ENCODE assay signal across 18 cellular contexts in genomic region chr2:20488782-20489181, GRCh38. TPM values are rescaled to one million over a fixed set of nuclear protein-coding genes. Genes with fewer than 3 reads are reported as not detected.
A peak's percentile ranks its signal among the peaks of the same experiment; 100 is the strongest.
DNase-seq lines count a peak whose midpoint lies in the region; ATAC-seq and TF ChIP-seq lines count a peak whose summit lies in the region.
"Had no signal": no experiment of that assay in that cellular context is flagged by ENCODE, and none has a peak within 500 bp of the region (broad histone marks: within the 10 kb centered on the region; RNA-seq: fewer than 3 reads in every experiment).

No MANE protein-coding gene starts in this region.

- H3K27me3 ChIP-seq in HUES64 (ENCODE audit: insufficient read depth, low read length) = no peaks in the 10 kb centered on the region
- H3K27me3 ChIP-seq in hepatocyte = no peaks in the 10 kb centered on the region

- H3K4me3 ChIP-seq in HUES64 (ENCODE audit: low read length) (no peak overlapping the region), hepatocyte (no peak overlapping the region)

- H3K9ac ChIP-seq in HUES64 (ENCODE audit: low read depth, low read length) = no peak overlapping the region

- no peak for TF ChIP-seq CTCF in hepatocyte (IDR thresholded peaks at IDR 0.05; ENCODE audit: poor library complexity)

- no peaks in the 10 kb centered on the region for H3K9me3 ChIP-seq in HUES64 (ENCODE audit: insufficient read depth, low read depth, low read length)
- H3K9me3 ChIP-seq in hepatocyte (ENCODE audit: low read depth) = no peaks in the 10 kb centered on the region

- H3K4me1 Mint-ChIP-seq in activated CD8-positive, alpha-beta memory T cell treated with anti-CD3 and anti-CD28 coated beads, Interleukin-2, amount 10 ng/mL, durations not matched to agents 7 days and 5 days = no peaks in the 10 kb centered on the region
- H3K4me1 Mint-ChIP-seq: activated CD4-positive, alpha-beta T cell treated with anti-CD3 and anti-CD28 coated beads, Interleukin-2, amount 10 ng/mL, durations not matched to agents 7 days and 5 days; T-cell had no signal

- H3K79me2 ChIP-seq in hepatocyte = no peaks in the 10 kb centered on the region

- H2AFZ ChIP-seq in hepatocyte = no peak overlapping the region

- no peaks in the 10 kb centered on the region for H3K9me3 Mint-ChIP-seq in activated CD8-positive, alpha-beta memory T cell treated with anti-CD3 and anti-CD28 coated beads, Interleukin-2, amount 10 ng/mL, durations not matched to agents 7 days and 5 days (ENCODE audit: low read depth)
- H3K9me3 Mint-ChIP-seq: activated CD4-positive, alpha-beta T cell treated with anti-CD3 and anti-CD28 coated beads, Interleukin-2, amount 10 ng/mL, durations not matched to agents 7 days and 5 days; stimulated activated naive CD8-positive, alpha-beta T cell treated with anti-CD3 and anti-CD28 coated beads, Interleukin-15, Interleukin-2, amounts not matched to agents 100 ng/mL and 50 ng/mL, for 24 hours; T-cell had no signal

- H4K20me1 ChIP-seq in hepatocyte (ENCODE audit: insufficient read depth, poor library complexity, severe bottlenecking) = no peaks in the 10 kb centered on the region

- H3K36me3 ChIP-seq in HUES64 (ENCODE audit: insufficient read depth, low read length) (no peaks in the 10 kb centered on the region), hepatocyte (replicated peaks; ENCODE audit: insufficient read depth, low read depth) (no peaks in the 10 kb centered on the region)

- H3K36me3 Mint-ChIP-seq in activated CD8-positive, alpha-beta memory T cell treated with anti-CD3 and anti-CD28 coated beads, Interleukin-2, amount 10 ng/mL, durations not matched to agents 7 days and 5 days = no peaks in the 10 kb centered on the region
- H3K36me3 Mint-ChIP-seq: T-cell had no signal

- H3K4me2 ChIP-seq in hepatocyte = no peak overlapping the region

- peaks cover 7% of the 10 kb centered on the region for H3K27me3 Mint-ChIP-seq in activated CD8-positive, alpha-beta memory T cell treated with anti-CD3 and anti-CD28 coated beads, Interleukin-2, amount 10 ng/mL, durations not matched to agents 7 days and 5 days
- H3K27me3 Mint-ChIP-seq: activated CD4-positive, alpha-beta T cell treated with anti-CD3 and anti-CD28 coated beads, Interleukin-2, amount 10 ng/mL, durations not matched to agents 7 days and 5 days; stimulated activated naive CD8-positive, alpha-beta T cell treated with anti-CD3 and anti-CD28 coated beads, Interleukin-15, Interleukin-2, amounts not matched to agents 100 ng/mL and 50 ng/mL, for 24 hours; T-cell had no signal

- no peak overlapping the region for H3K4me3 Mint-ChIP-seq in activated CD8-positive, alpha-beta memory T cell treated with anti-CD3 and anti-CD28 coated beads, Interleukin-2, amount 10 ng/mL, durations not matched to agents 7 days and 5 days
- H3K4me3 Mint-ChIP-seq: activated CD4-positive, alpha-beta T cell treated with anti-CD3 and anti-CD28 coated beads, Interleukin-2, amount 10 ng/mL, durations not matched to agents 7 days and 5 days; stimulated activated naive CD8-positive, alpha-beta T cell treated with anti-CD3 and anti-CD28 coated beads, Interleukin-15, Interleukin-2, amounts not matched to agents 100 ng/mL and 50 ng/mL, for 24 hours; T-cell had no signal

- intact Hi-C loops in sciatic nerve (cut with DNase I) = no loop called here

- WGBS in HUES64 = 65% methylated on average over 5 of the region's 5 CpGs
- 45% methylated on average over 5 of the region's 5 CpGs for WGBS in hepatocyte (ENCODE audit: low lambda C conversion rate, missing lambda C conversion rate)

- CTCF ChIA-PET in activated CD8-positive, alpha-beta memory T cell treated with anti-CD3 and anti-CD28 coated beads, Interleukin-2, amount 10 ng/mL, durations not matched to agents 7 days and 5 days (lab: Charles Lee) = no interaction called here

- peaks cover 26% of the 10 kb centered on the region for H3K4me1 ChIP-seq in HUES64 (ENCODE audit: insufficient read depth, low read length)
- peaks cover 23% of the 10 kb centered on the region for H3K4me1 ChIP-seq in hepatocyte (ENCODE audit: insufficient read depth)

- peak; percentile 3 for DNase-seq in D341Med (ENCODE audit: low spot score)
- no peak for DNase-seq in hepatocyte (ENCODE audit: low spot score)
- DNase-seq in sciatic nerve (ENCODE audit: low spot score) = peak; percentile 51
- no peak for DNase-seq in AG20443 (ENCODE audit: low spot score)
- DNase-seq in activated CD8-positive, alpha-beta memory T cell treated with anti-CD3 and anti-CD28 coated beads, Interleukin-2, amount 10 ng/mL, durations not matched to agents 7 days and 5 days = no peak
- DNase-seq: ACHN; activated CD4-positive, alpha-beta T cell treated with anti-CD3 and anti-CD28 coated beads, Interleukin-2, amount 10 ng/mL, durations not matched to agents 7 days and 5 days; caudate nucleus; DMS 273 treated with DMSO at 0.1 percent for 48 hours; effector CD8-positive, alpha-beta T cell; GDM1; left ventricle myocardium superior; NCI-H524 treated with DMSO at 0.1 percent for 48 hours; T-cell had no signal

- H3K27ac Mint-ChIP-seq in activated CD8-positive, alpha-beta memory T cell treated with anti-CD3 and anti-CD28 coated beads, Interleukin-2, amount 10 ng/mL, durations not matched to agents 7 days and 5 days = no peak overlapping the region
- H3K27ac Mint-ChIP-seq: activated CD4-positive, alpha-beta T cell treated with anti-CD3 and anti-CD28 coated beads, Interleukin-2, amount 10 ng/mL, durations not matched to agents 7 days and 5 days; stimulated activated naive CD8-positive, alpha-beta T cell treated with anti-CD3 and anti-CD28 coated beads, Interleukin-15, Interleukin-2, amounts not matched to agents 100 ng/mL and 50 ng/mL, for 24 hours; T-cell had no signal

- H3K27ac ChIP-seq in HUES64 (ENCODE audit: low read depth, low read length) = peak overlapping the region; percentile 70; the same call in 1 of the 2 replicates
- peak overlapping the region; percentile 47 for H3K27ac ChIP-seq in hepatocyte

- no peak for ATAC-seq in sciatic nerve
- ATAC-seq in activated CD8-positive, alpha-beta memory T cell treated with anti-CD3 and anti-CD28 coated beads, Interleukin-2, amount 10 ng/mL, durations not matched to agents 7 days and 5 days = no peak
- ATAC-seq in GM18870 (IDR thresholded peaks at IDR 0.05; ENCODE audit: unreplicated experiment) = no peak
- no peak for ATAC-seq in SK-N-SH treated with all-trans-retinoic acid at 6 μM for 48 hours
- ATAC-seq: left ventricle myocardium superior, T-cell had no signal

- H3K9me2 ChIP-seq in hepatocyte (replicated peaks; ENCODE audit: insufficient read depth) = no peaks in the 10 kb centered on the region

TF ChIP-seq in SK-N-SH treated with all-trans-retinoic acid at 6 μM for 48 hours, 23 proteins besides CTCF, POLR2A, EP300 and RAD21:
- no peak for TF ChIP-seq ZNF565 (CRISPR knock-in tag; conservative IDR thresholded peaks at IDR 0.05; ENCODE audit: low read depth)
- TF ChIP-seq OSR1 (CRISPR knock-in tag; IDR thresholded peaks at IDR 0.05) = no peak
- no peak for TF ChIP-seq TOX (CRISPR knock-in tag; IDR thresholded peaks at IDR 0.05; ENCODE audit: borderline replicate concordance)
- TF ChIP-seq PPARA (CRISPR knock-in tag; IDR thresholded peaks at IDR 0.05; ENCODE audit: borderline replicate concordance) = no peak
- TF ChIP-seq TCF4 (CRISPR knock-in tag; IDR thresholded peaks at IDR 0.05; ENCODE audit: borderline replicate concordance) = no peak
- no peak for TF ChIP-seq ZFP30 (CRISPR knock-in tag; IDR thresholded peaks at IDR 0.05)
- TF ChIP-seq RARB (CRISPR knock-in tag; IDR thresholded peaks at IDR 0.05) = no peak
- no peak for TF ChIP-seq ZC3H10 (CRISPR knock-in tag; IDR thresholded peaks at IDR 0.05)

RNA-seq across cellular contexts. Expression of gene RHOB, which starts 41.9 kb away (rescaled TPM):
- 35.2 TPM for polyA plus RNA-seq in HUES64 (2013, experiment 1 of 2)
- polyA plus RNA-seq in HUES64 (2013, experiment 2 of 2) = 53.3 TPM
- total RNA-seq in hepatocyte (387 and 429 TPM in 2 replicates), sciatic nerve (236 TPM)
- 103 and 146 TPM in 2 replicates for polyA plus RNA-seq in hepatocyte
- total RNA-seq in activated CD8-positive, alpha-beta memory T cell treated with anti-CD3 and anti-CD28 coated beads, Interleukin-2, amount 10 ng/mL, durations not matched to agents 7 days and 5 days = 10 to 100 TPM in 1 of 2 experiments, 1 to 10 TPM in 1; 9.1 to 36.4 TPM

Comparison
In these comparisons a context has a peak if more than half of its experiments do, and no peak if none do; other contexts are left out.
1. DNase-seq: peak in D341Med (single experiment) and sciatic nerve (single experiment); none in hepatocyte (single experiment), AG20443 (single experiment) and activated CD8-positive, alpha-beta memory T cell treated with anti-CD3 and anti-CD28 coated beads, Interleukin-2, amount 10 ng/mL, durations not matched to agents 7 days and 5 days (single experiment).